Comparison of ENCODE assay signal across 1 cellular context in the genomic region with DNA sequence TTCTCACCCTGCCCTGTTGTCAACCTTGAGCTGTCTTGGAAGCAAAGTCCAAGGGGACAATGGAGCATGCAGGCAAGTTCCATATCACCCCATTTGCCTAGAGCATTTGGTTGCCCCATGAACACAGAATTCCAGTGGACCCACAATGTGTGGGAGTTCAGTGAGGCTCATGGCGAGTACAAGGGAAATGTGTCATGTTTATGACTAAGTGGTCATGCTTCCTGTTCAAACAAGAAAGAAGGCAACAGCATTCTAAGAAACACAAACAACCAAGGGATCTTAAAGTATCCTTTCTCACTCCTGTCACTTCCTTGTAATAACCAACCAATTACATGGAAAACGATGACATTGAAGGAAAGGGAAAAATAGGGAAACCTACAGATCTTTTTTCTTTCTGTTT.
TF ChIP-seq lines count a peak whose summit lies in the region.

No MANE protein-coding gene starts in this region.

TF ChIP-seq in HepG2, 621 proteins besides CTCF, POLR2A, EP300 and RAD21 (continued from another document):
- TF ChIP-seq, protein P1, sequence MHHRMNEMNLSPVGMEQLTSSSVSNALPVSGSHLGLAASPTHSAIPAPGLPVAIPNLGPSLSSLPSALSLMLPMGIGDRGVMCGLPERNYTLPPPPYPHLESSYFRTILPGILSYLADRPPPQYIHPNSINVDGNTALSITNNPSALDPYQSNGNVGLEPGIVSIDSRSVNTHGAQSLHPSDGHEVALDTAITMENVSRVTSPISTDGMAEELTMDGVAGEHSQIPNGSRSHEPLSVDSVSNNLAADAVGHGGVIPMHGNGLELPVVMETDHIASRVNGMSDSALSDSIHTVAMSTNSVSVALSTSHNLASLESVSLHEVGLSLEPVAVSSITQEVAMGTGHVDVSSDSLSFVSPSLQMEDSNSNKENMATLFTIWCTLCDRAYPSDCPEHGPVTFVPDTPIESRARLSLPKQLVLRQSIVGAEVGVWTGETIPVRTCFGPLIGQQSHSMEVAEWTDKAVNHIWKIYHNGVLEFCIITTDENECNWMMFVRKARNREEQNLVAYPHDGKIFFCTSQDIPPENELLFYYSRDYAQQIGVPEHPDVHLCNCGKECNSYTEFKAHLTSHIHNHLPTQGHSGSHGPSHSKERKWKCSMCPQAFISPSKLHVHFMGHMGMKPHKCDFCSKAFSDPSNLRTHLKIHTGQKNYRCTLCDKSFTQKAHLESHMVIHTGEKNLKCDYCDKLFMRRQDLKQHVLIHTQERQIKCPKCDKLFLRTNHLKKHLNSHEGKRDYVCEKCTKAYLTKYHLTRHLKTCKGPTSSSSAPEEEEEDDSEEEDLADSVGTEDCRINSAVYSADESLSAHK (CRISPR knock-in tag; IDR thresholded peaks at IDR 0.05; ENCODE audit: borderline replicate concordance), result no peak
- no peak for TF ChIP-seq MTERF4 (CRISPR knock-in tag; IDR thresholded peaks at IDR 0.05)
TF ChIP-seq in HepG2: peak in this region for 0.
